In genomic region chr5:138784590-138784989, GRCh38 we compare ENCODE assay signal across 16 cellular contexts. TPM values are rescaled to one million over a fixed set of nuclear protein-coding genes. Genes with fewer than 3 reads are reported as not detected.
DNase-seq lines count a peak whose midpoint lies in the region; ATAC-seq and TF ChIP-seq lines count a peak whose summit lies in the region.
"Had no signal": no experiment of that assay in that cellular context is flagged by ENCODE, and none has a peak within 500 bp of the region (broad histone marks: within the 10 kb centered on the region; RNA-seq: fewer than 3 reads in every experiment).

No MANE protein-coding gene starts in this region.

- H3K36me3 ChIP-seq in breast epithelium, result no peaks in the 10 kb centered on the region
- H3K36me3 ChIP-seq in osteoblast (ENCODE audit: insufficient read depth, low read length), result peaks cover 32% of the 10 kb centered on the region

- H3K9me3 ChIP-seq in breast epithelium (no peaks in the 10 kb centered on the region), osteoblast (ENCODE audit: low read depth, low read length) (no peaks in the 10 kb centered on the region)
- H3K9me3 ChIP-seq: MG63 had no signal

- H3K4me1 Mint-ChIP-seq in chondrocyte (ENCODE audit: low read depth), result peaks cover 51% of the 10 kb centered on the region
- H3K4me1 Mint-ChIP-seq in activated CD4-positive, alpha-beta T cell treated with anti-CD3 and anti-CD28 coated beads, Interleukin-2, amount 10 ng/mL, durations not matched to agents 7 days and 5 days, result peaks cover 2% of the 10 kb centered on the region

- intact Hi-C loops in breast epithelium (cut with DNase I; ENCODE audit: low total_unique reads), result no loop called here

- POLR2A ChIA-PET in activated CD4-positive, alpha-beta T cell treated with anti-CD3 and anti-CD28 coated beads, Interleukin-2, amount 10 ng/mL, durations not matched to agents 7 days and 5 days (lab: Charles Lee), result no interaction called here

- DNase-seq in T47D (ENCODE audit: low read depth in 1 of 2, low spot score in 1 of 2) (peak; percentile 20 to 23), breast epithelium (ENCODE audit: low spot score in 2 of 2) (no peak), NCI-H226 (peak; percentile 12), chondrocyte (ENCODE audit: low spot score) (no peak), osteoblast (ENCODE audit: insufficient read length, low spot score, missing footprints) (peak; percentile 65)
- DNase-seq in activated CD8-positive, alpha-beta memory T cell treated with anti-CD3 and anti-CD28 coated beads for 24 hours, result no peak
- DNase-seq in activated CD4-positive, alpha-beta T cell treated with anti-CD3 and anti-CD28 coated beads, Interleukin-2, amount 10 ng/mL, durations not matched to agents 7 days and 5 days, result no peak
- DNase-seq: 8988T, COR-L47, MG63, NCI-H1105 treated with DMSO at 0.1 percent for 48 hours, NCI-H187 treated with DMSO at 0.1 percent for 48 hours, SIG-M5 had no signal

- no peak overlapping the region for H2AFZ ChIP-seq in osteoblast (ENCODE audit: low read length)

- H3K27ac ChIP-seq in breast epithelium (no peak overlapping the region), osteoblast (ENCODE audit: low read depth, low read length) (no peak overlapping the region)
- H3K27ac ChIP-seq: KMS-11 had no signal

- in situ Hi-C loops in T47D (cut with HindIII; ENCODE audit: low pct_unique_long_range_greater_than_20kb, low sequenced_read_pairs), result no loop called here

- no peak overlapping the region for H3K4me3 ChIP-seq in breast epithelium
- H3K4me3 ChIP-seq in osteoblast (ENCODE audit: insufficient read depth, low read length), result no peak overlapping the region
- H3K4me3 ChIP-seq: MG63 had no signal

- no peaks in the 10 kb centered on the region for H3K9me3 Mint-ChIP-seq in chondrocyte (ENCODE audit: low read depth)
- no peaks in the 10 kb centered on the region for H3K9me3 Mint-ChIP-seq in activated CD4-positive, alpha-beta T cell treated with anti-CD3 and anti-CD28 coated beads, Interleukin-2, amount 10 ng/mL, durations not matched to agents 7 days and 5 days
- H3K9me3 Mint-ChIP-seq: CD14-positive monocyte had no signal

- TF ChIP-seq CTCF in breast epithelium (IDR thresholded peaks at IDR 0.05) (no peak), chondrocyte (IDR thresholded peaks at IDR 0.05) (no peak), osteoblast (IDR thresholded peaks at IDR 0.05; ENCODE audit: extremely low read depth, low read depth, low read length) (no peak)

- H3K27me3 ChIP-seq in breast epithelium, result no peaks in the 10 kb centered on the region
- H3K27me3 ChIP-seq in osteoblast (ENCODE audit: insufficient read depth, low read length), result no peaks in the 10 kb centered on the region
- H3K27me3 ChIP-seq: MG63 had no signal

- peaks cover 33% of the 10 kb centered on the region for H4K20me1 ChIP-seq in osteoblast (ENCODE audit: insufficient read depth, low read length)

- CTCF ChIA-PET in activated CD4-positive, alpha-beta T cell treated with anti-CD3 and anti-CD28 coated beads, Interleukin-2, amount 10 ng/mL, durations not matched to agents 7 days and 5 days (lab: Charles Lee), result interaction anchor here (2.6 kb wide), 1 partner anchor 11 kb away, joined by 5 read pairs; no protein-coding TSS in a partner anchor

- no peak overlapping the region for H3K4me2 ChIP-seq in osteoblast (ENCODE audit: insufficient read depth, low read length)
- H3K4me2 ChIP-seq: KMS-11 had no signal

- ATAC-seq in GM21737 (IDR thresholded peaks at IDR 0.05; ENCODE audit: unreplicated experiment), result no peak

- no peaks in the 10 kb centered on the region for H3K27me3 Mint-ChIP-seq in chondrocyte (ENCODE audit: low read depth)
- peaks cover 8% of the 10 kb centered on the region for H3K27me3 Mint-ChIP-seq in activated CD4-positive, alpha-beta T cell treated with anti-CD3 and anti-CD28 coated beads, Interleukin-2, amount 10 ng/mL, durations not matched to agents 7 days and 5 days

- H3K4me1 ChIP-seq in breast epithelium, result no peaks in the 10 kb centered on the region
- peaks cover 8% of the 10 kb centered on the region for H3K4me1 ChIP-seq in osteoblast (ENCODE audit: insufficient read depth, low read length)

- no peak overlapping the region for H3K4me3 Mint-ChIP-seq in chondrocyte (ENCODE audit: unreplicated experiment)
- no peak overlapping the region for H3K4me3 Mint-ChIP-seq in activated CD4-positive, alpha-beta T cell treated with anti-CD3 and anti-CD28 coated beads, Interleukin-2, amount 10 ng/mL, durations not matched to agents 7 days and 5 days
- H3K4me3 Mint-ChIP-seq: CD14-positive monocyte had no signal

- peaks cover 93% of the 10 kb centered on the region for H3K79me2 ChIP-seq in osteoblast (ENCODE audit: insufficient read depth, low read length)

- H3K27ac Mint-ChIP-seq in chondrocyte (ENCODE audit: unreplicated experiment), result peak overlapping the region; percentile 78
- no peak overlapping the region for H3K27ac Mint-ChIP-seq in activated CD4-positive, alpha-beta T cell treated with anti-CD3 and anti-CD28 coated beads, Interleukin-2, amount 10 ng/mL, durations not matched to agents 7 days and 5 days
- H3K27ac Mint-ChIP-seq: CD14-positive monocyte had no signal

- peaks cover 21% of the 10 kb centered on the region for H3K36me3 Mint-ChIP-seq in chondrocyte (ENCODE audit: low read depth)
- no peaks in the 10 kb centered on the region for H3K36me3 Mint-ChIP-seq in activated CD4-positive, alpha-beta T cell treated with anti-CD3 and anti-CD28 coated beads, Interleukin-2, amount 10 ng/mL, durations not matched to agents 7 days and 5 days (ENCODE audit: low read depth)

- no peak for TF ChIP-seq POLR2A in breast epithelium (IDR thresholded peaks at IDR 0.05)

RNA-seq across cellular contexts. Expression of gene CTNNA1, which starts 31.4 kb away (rescaled TPM):
- 100 to 1,000 TPM; 314 to 389 (median 321) TPM for total RNA-seq in breast epithelium
- total RNA-seq in chondrocyte, result 326 to 397 TPM (median 393 TPM) in 3 replicates
- total RNA-seq in osteoblast, result 432 and 448 TPM in 2 replicates
- total RNA-seq in activated CD4-positive, alpha-beta T cell treated with anti-CD3 and anti-CD28 coated beads, Interleukin-2, amount 10 ng/mL, durations not matched to agents 7 days and 5 days, result 10 to 100 TPM; 34.4 to 38.6 TPM

Comparison
In these comparisons a context has a peak if more than half of its experiments do, and no peak if none do; other contexts are left out.
1. DNase-seq: peak in T47D (2 of 2), NCI-H226 (single experiment) and osteoblast (single experiment); none in breast epithelium (0 of 2), chondrocyte (single experiment), activated CD8-positive, alpha-beta memory T cell treated with anti-CD3 and anti-CD28 coated beads for 24 hours (single experiment) and activated CD4-positive, alpha-beta T cell treated with anti-CD3 and anti-CD28 coated beads, Interleukin-2, amount 10 ng/mL, durations not matched to agents 7 days and 5 days (single experiment).